6 cellular contexts compared by ENCODE assay signal in the genomic region with DNA sequence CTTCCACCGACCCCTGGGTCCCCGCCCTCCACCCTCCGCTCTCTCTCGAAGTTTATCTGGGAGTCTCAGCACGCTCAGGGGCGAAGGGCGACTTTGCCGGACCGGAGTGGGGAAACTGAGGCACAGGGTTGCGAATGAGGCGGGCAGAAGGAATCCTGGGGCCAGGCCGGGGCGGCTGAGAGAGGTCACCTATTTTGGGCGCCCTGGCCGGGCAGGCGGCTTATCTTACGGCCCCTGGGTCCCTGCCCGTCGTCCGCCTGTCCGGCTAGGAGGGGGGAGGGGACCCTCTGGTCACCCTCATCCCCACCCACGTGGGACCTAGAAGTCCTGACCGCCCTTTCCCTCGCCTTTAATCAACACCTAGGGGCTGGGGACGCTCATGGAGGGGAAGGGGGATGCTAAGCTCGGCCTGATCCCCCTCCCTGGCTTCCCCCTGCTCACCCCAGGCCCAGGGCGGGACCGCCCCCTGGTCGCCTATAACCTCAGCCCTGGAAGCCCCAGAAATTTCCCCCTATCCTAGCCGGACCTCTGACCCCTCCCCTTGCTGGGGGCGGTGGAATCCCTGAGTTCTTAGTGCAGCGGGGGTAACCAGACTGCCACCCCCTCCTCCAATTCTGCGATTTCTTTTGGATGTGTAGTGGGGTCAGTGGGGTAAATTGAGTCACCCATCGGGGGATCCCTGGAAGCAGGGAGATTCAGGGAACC. TPM values are rescaled to one million over a fixed set of nuclear protein-coding genes. Genes with fewer than 3 reads are reported as not detected.
DNase-seq lines count a peak whose midpoint lies in the region; ATAC-seq, FAIRE-seq and TF ChIP-seq lines count a peak whose summit lies in the region.

No MANE protein-coding gene starts in this region.

- H3K4me1 Mint-ChIP-seq in activated CD4-positive, alpha-beta T cell treated with anti-CD3 and anti-CD28 coated beads for 36 hours, result peaks cover 39% of the 10 kb centered on the region

- ATAC-seq in activated CD4-positive, alpha-beta T cell treated with anti-CD3 and anti-CD28 coated beads for 36 hours, result no peak
- no peak for ATAC-seq in HG02870 (IDR thresholded peaks at IDR 0.05; ENCODE audit: unreplicated experiment)

- intact Hi-C loops in activated CD4-positive, alpha-beta T cell treated with anti-CD3 and anti-CD28 coated beads for 36 hours (cut with DNase I, micrococcal nuclease), result loop anchor here (1.0 to 5.0 kb wide), 6 partner anchors 13 to 1132 kb away; partner anchors contain the start of genes CLPP (in 1 of the 2), PRR36 (in 1 of the 2), SH2D3A (in 1 of the 2) and VAV1 (in 1 of the 2)

- peak overlapping the region; percentile 94 for H3K4me3 ChIP-seq in bronchial epithelial cell (ENCODE audit: low read depth, low read length)
- peak overlapping the region; percentile 57 for H3K4me3 ChIP-seq in neuron (ENCODE audit: low read length)

- POLR2A ChIA-PET in activated CD4-positive, alpha-beta T cell treated with anti-CD3 and anti-CD28 coated beads for 36 hours (lab: Charles Lee), result no interaction called here

- H3K4me1 ChIP-seq in neuron (ENCODE audit: insufficient read depth, low read length), result peaks cover 50% of the 10 kb centered on the region

- no peaks in the 10 kb centered on the region for H3K27me3 ChIP-seq in bronchial epithelial cell (ENCODE audit: control insufficient read depth, insufficient read depth, low read length)
- H3K27me3 ChIP-seq in neuron (ENCODE audit: insufficient read depth, low read length), result no peaks in the 10 kb centered on the region

- H3K36me3 Mint-ChIP-seq in activated CD4-positive, alpha-beta T cell treated with anti-CD3 and anti-CD28 coated beads for 36 hours (ENCODE audit: low read depth), result peaks cover 26% of the 10 kb centered on the region

- no peaks in the 10 kb centered on the region for H3K27me3 Mint-ChIP-seq in activated CD4-positive, alpha-beta T cell treated with anti-CD3 and anti-CD28 coated beads for 36 hours

- no peak for FAIRE-seq in bronchial epithelial cell (lab: Jason Lieb, UNC)

- no peak overlapping the region for H3K27ac Mint-ChIP-seq in activated CD4-positive, alpha-beta T cell treated with anti-CD3 and anti-CD28 coated beads for 36 hours

- H3K9me3 Mint-ChIP-seq in activated CD4-positive, alpha-beta T cell treated with anti-CD3 and anti-CD28 coated beads for 36 hours (ENCODE audit: low read depth), result no peaks in the 10 kb centered on the region

- peak overlapping the region; percentile 89 for H3K4me3 Mint-ChIP-seq in activated CD4-positive, alpha-beta T cell treated with anti-CD3 and anti-CD28 coated beads for 36 hours

- TF ChIP-seq CTCF in bronchial epithelial cell (IDR thresholded peaks at IDR 0.05; ENCODE audit: insufficient read depth, low read length, severe bottlenecking), result no peak

- no peaks in the 10 kb centered on the region for H3K9me3 ChIP-seq in neuron (ENCODE audit: low read length)

- H3K36me3 ChIP-seq in bronchial epithelial cell (ENCODE audit: control insufficient read depth, insufficient read depth, low read length), result peaks cover 21% of the 10 kb centered on the region
- peaks cover 4% of the 10 kb centered on the region for H3K36me3 ChIP-seq in neuron (ENCODE audit: insufficient read depth, low read length)

- DNase-seq in activated CD4-positive, alpha-beta T cell treated with anti-CD3 and anti-CD28 coated beads for 36 hours, result peak; percentile 51
- DNase-seq in activated CD4-positive, alpha-beta T cell treated with anti-CD3 and anti-CD28 coated beads, Interleukin-2, amount 50 U/mL, for 1 hour, result no peak
- no peak for DNase-seq in bronchial epithelial cell (ENCODE audit: low read depth)
- no peak for DNase-seq in mucosa of gallbladder (ENCODE audit: low spot score)

- no peak overlapping the region for H2AFZ ChIP-seq in neuron (ENCODE audit: low read depth, low read length)

- CTCF ChIA-PET in activated CD4-positive, alpha-beta T cell treated with anti-CD3 and anti-CD28 coated beads for 36 hours (lab: Charles Lee), result interaction anchor here (0.6 to 4.4 kb wide), 3 partner anchors 59 to 233 kb away, joined by 3 to 38 read pairs (median 3); no protein-coding TSS in a partner anchor

RNA-seq across cellular contexts. Expression of gene TRIP10, which starts 0.6 kb away (rescaled TPM):
- total RNA-seq in activated CD4-positive, alpha-beta T cell treated with anti-CD3 and anti-CD28 coated beads for 36 hours, result 10 to 100 TPM; 45.1 to 50.0 TPM
- total RNA-seq in bronchial epithelial cell (67.7 and 79.5 TPM in 2 replicates), mucosa of gallbladder (68.9 TPM)

RNA-seq across cellular contexts. Expression of gene GPR108, which starts 2.7 kb away (rescaled TPM):
- 10 to 100 TPM; 58.8 to 59.9 TPM for total RNA-seq in activated CD4-positive, alpha-beta T cell treated with anti-CD3 and anti-CD28 coated beads for 36 hours
- total RNA-seq in bronchial epithelial cell (87.7 and 99.0 TPM in 2 replicates), mucosa of gallbladder (137 TPM)

RNA-seq across cellular contexts. Expression of gene C3, which starts 19.6 kb away (rescaled TPM):
- total RNA-seq in activated CD4-positive, alpha-beta T cell treated with anti-CD3 and anti-CD28 coated beads for 36 hours, result 1 to 10 TPM in 1 of 2 experiments, under 1 TPM in 1; 0.93 to 1.0 TPM
- total RNA-seq in bronchial epithelial cell (1.3 and 4.1 TPM in 2 replicates), mucosa of gallbladder (486 TPM)

RNA-seq across cellular contexts. Expression of gene SH2D3A, which starts 27.2 kb away (rescaled TPM):
- total RNA-seq in activated CD4-positive, alpha-beta T cell treated with anti-CD3 and anti-CD28 coated beads for 36 hours, result 10 to 100 TPM; 20.7 to 23.2 TPM
- 69.6 and 88.5 TPM in 2 replicates for total RNA-seq in bronchial epithelial cell
- 28.2 TPM for total RNA-seq in mucosa of gallbladder

RNA-seq across cellular contexts. Expression of gene VAV1, which starts 32.5 kb away (rescaled TPM):
- 10 to 100 TPM; 73.4 to 90.8 TPM for total RNA-seq in activated CD4-positive, alpha-beta T cell treated with anti-CD3 and anti-CD28 coated beads for 36 hours
- total RNA-seq in bronchial epithelial cell (0.51 and 0.53 TPM in 2 replicates), mucosa of gallbladder (12.7 TPM)

Comparison
In these comparisons a context has a peak if more than half of its experiments do, and no peak if none do; other contexts are left out.
1. RNA of gene C3, which starts 19.6 kb away (total RNA-seq): 486 TPM in mucosa of gallbladder (single experiment); 1.3 to 4.1 TPM in bronchial epithelial cell and 0.93 to 1.0 TPM in activated CD4-positive, alpha-beta T cell treated with anti-CD3 and anti-CD28 coated beads for 36 hours; every median in the first group is over 10 times any median in the second.